20 cellular contexts compared by ENCODE assay signal in genomic region chr14:23359722-23360447, GRCh38. TPM values are rescaled to one million over a fixed set of nuclear protein-coding genes. Genes with fewer than 3 reads are reported as not detected.
"Had no signal": no experiment of that assay in that cellular context is flagged by ENCODE, and none has a peak within 500 bp of the region (broad histone marks: within the 10 kb centered on the region; RNA-seq: fewer than 3 reads in every experiment).

No MANE protein-coding gene starts in this region.

- H3K9me3 Mint-ChIP-seq: activated CD8-positive, alpha-beta T cell treated with anti-CD3 and anti-CD28 coated beads for 36 hours; activated naive CD4-positive, alpha-beta T cell treated with anti-CD3 and anti-CD28 coated beads for 36 hours; central memory CD8-positive, alpha-beta T cell; dendritic cell treated with granulocyte-macrophage colony-stimulating factor and Interleukin-4, amounts not matched to agents 40 ng/mL and 50 ng/mL, for 4 days; endodermal cell; immature natural killer cell; stimulated activated memory B cell treated with anti-CD40 and anti-IgM and Interleukin-4, amounts not matched to agents 10 μg/mL and 1 μg/mL and 100 μg/mL, for 72 hours had no signal

- DNase-seq: activated CD8-positive, alpha-beta memory T cell treated with anti-CD3 and anti-CD28 coated beads, Interleukin-2, amount 50 U/mL, for 4 hours; activated naive CD4-positive, alpha-beta T cell treated with anti-CD3 and anti-CD28 coated beads for 36 hours; glutamatergic neuron; immature natural killer cell; left colon; mucosa of descending colon; T-helper 9 cell; testis had no signal

- H3K27ac Mint-ChIP-seq: activated CD8-positive, alpha-beta T cell treated with anti-CD3 and anti-CD28 coated beads for 36 hours; activated naive CD4-positive, alpha-beta T cell treated with anti-CD3 and anti-CD28 coated beads for 36 hours; dendritic cell treated with granulocyte-macrophage colony-stimulating factor and Interleukin-4, amounts not matched to agents 40 ng/mL and 50 ng/mL, for 4 days; endodermal cell; immature natural killer cell; stimulated activated memory B cell treated with anti-CD40 and anti-IgM and Interleukin-4, amounts not matched to agents 10 μg/mL and 1 μg/mL and 100 μg/mL, for 72 hours had no signal

- H3K4me1 ChIP-seq: SJSA1 had no signal

- H3K4me1 Mint-ChIP-seq: immature natural killer cell; stimulated activated memory B cell treated with anti-CD40 and anti-IgM and Interleukin-4, amounts not matched to agents 10 μg/mL and 1 μg/mL and 100 μg/mL, for 72 hours had no signal

- H3K27ac ChIP-seq: parathyroid adenoma, SJSA1, testis had no signal

- H3K9me3 ChIP-seq: mucosa of descending colon, SJSA1, testis had no signal

- H3K36me3 ChIP-seq: SJSA1 had no signal

- ATAC-seq: activated CD8-positive, alpha-beta T cell treated with anti-CD3 and anti-CD28 coated beads for 36 hours; esophagus mucosa; left colon; mucosa of descending colon; stimulated activated memory B cell treated with anti-CD40 and anti-IgM and Interleukin-4, amounts not matched to agents 10 μg/mL and 1 μg/mL and 100 μg/mL, for 72 hours had no signal

- H3K27me3 ChIP-seq: testis had no signal

- H3K36me3 Mint-ChIP-seq: immature natural killer cell; stimulated activated memory B cell treated with anti-CD40 and anti-IgM and Interleukin-4, amounts not matched to agents 10 μg/mL and 1 μg/mL and 100 μg/mL, for 72 hours had no signal

- H3K4me3 ChIP-seq: lung, mucosa of descending colon, SJSA1, smooth muscle cell, testis had no signal

- H3K4me3 Mint-ChIP-seq: activated CD8-positive, alpha-beta T cell treated with anti-CD3 and anti-CD28 coated beads for 36 hours; activated naive CD4-positive, alpha-beta T cell treated with anti-CD3 and anti-CD28 coated beads for 36 hours; central memory CD8-positive, alpha-beta T cell; dendritic cell treated with granulocyte-macrophage colony-stimulating factor and Interleukin-4, amounts not matched to agents 40 ng/mL and 50 ng/mL, for 4 days; endodermal cell; immature natural killer cell; stimulated activated memory B cell treated with anti-CD40 and anti-IgM and Interleukin-4, amounts not matched to agents 10 μg/mL and 1 μg/mL and 100 μg/mL, for 72 hours had no signal

RNA-seq across cellular contexts. Expression of gene EFS, which starts 5.1 kb away (rescaled TPM):
- total RNA-seq: activated CD8-positive, alpha-beta T cell treated with anti-CD3 and anti-CD28 coated beads for 36 hours; activated naive CD4-positive, alpha-beta T cell treated with anti-CD3 and anti-CD28 coated beads for 36 hours; SJSA1 had no signal

RNA-seq across cellular contexts. Expression of gene IL25, which starts 12.7 kb away (rescaled TPM):
- total RNA-seq: activated CD8-positive, alpha-beta T cell treated with anti-CD3 and anti-CD28 coated beads for 36 hours; activated naive CD4-positive, alpha-beta T cell treated with anti-CD3 and anti-CD28 coated beads for 36 hours; endodermal cell; esophagus mucosa; fibroblast of villous mesenchyme; left colon; lung; mucosa of descending colon; SJSA1; smooth muscle cell; urinary bladder had no signal

RNA-seq across cellular contexts. Expression of gene CMTM5, which starts 17.0 kb away (rescaled TPM):
- total RNA-seq: activated CD8-positive, alpha-beta T cell treated with anti-CD3 and anti-CD28 coated beads for 36 hours; activated naive CD4-positive, alpha-beta T cell treated with anti-CD3 and anti-CD28 coated beads for 36 hours; esophagus mucosa; fibroblast of villous mesenchyme; SJSA1; smooth muscle cell had no signal
